15 cellular contexts compared by ENCODE assay signal in the genomic region with DNA sequence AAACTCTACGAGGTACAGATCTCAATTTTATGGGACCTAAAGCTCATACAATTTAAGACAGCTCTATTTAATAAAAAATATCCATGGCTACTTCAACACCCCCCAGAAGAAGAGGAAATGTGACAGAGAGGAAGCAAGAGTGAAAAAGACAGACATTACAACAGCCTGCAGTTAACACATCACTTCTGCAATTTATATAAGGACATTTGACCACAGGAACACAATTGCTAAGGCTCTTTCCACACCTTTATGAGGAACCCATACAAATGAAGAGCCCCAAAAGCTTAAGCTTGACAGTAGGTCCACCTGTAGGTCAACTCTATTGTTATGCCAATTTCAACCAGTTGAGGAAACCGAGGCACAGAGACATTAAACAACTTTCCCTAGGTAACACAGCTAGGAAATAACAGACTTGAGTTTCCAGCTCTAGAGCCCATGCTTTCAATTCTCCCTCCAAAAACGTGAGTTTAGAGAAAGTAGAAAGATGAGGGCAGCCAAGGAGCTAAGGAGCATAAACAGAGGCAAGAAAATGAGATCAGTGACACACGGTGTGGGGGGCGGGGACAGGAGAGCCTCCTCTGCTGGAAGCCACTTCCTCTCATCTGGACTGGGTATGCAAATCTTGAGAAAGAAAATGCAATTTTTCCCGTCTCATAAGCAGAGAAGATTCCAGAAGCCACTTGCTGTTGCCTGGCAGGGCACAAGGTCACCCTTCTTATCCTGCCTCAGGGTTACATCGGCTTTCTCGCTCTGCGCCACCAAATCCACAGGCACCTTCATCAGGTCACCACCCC. TPM values are rescaled to one million over a fixed set of nuclear protein-coding genes. Genes with fewer than 3 reads are reported as not detected.
DNase-seq lines count a peak whose midpoint lies in the region; ATAC-seq and TF ChIP-seq lines count a peak whose summit lies in the region.
"Had no signal": no experiment of that assay in that cellular context is flagged by ENCODE, and none has a peak within 500 bp of the region (broad histone marks: within the 10 kb centered on the region; RNA-seq: fewer than 3 reads in every experiment).

No MANE protein-coding gene starts in this region.

- H3K27me3 ChIP-seq in tibial nerve (no peaks in the 10 kb centered on the region), prostate gland (replicated peaks; ENCODE audit: insufficient read depth) (no peaks in the 10 kb centered on the region), gastroesophageal sphincter (no peaks in the 10 kb centered on the region)

- TF ChIP-seq CTCF in tibial nerve (IDR thresholded peaks at IDR 0.05): no peak
- TF ChIP-seq CTCF in prostate gland (IDR thresholded peaks at IDR 0.05): no peak
- no peak for TF ChIP-seq CTCF in gastroesophageal sphincter (IDR thresholded peaks at IDR 0.05)

- H3K27ac ChIP-seq in tibial nerve: peak overlapping the region in 3 of 4 donors; percentile 26 to 60 (median 45)
- no peak overlapping the region for H3K27ac ChIP-seq in prostate gland
- H3K27ac ChIP-seq in gastroesophageal sphincter: no peak overlapping the region

- no peak overlapping the region for H3K27ac Mint-ChIP-seq in activated CD4-positive, alpha-beta memory T cell treated with anti-CD3 and anti-CD28 coated beads for 36 hours
- H3K27ac Mint-ChIP-seq: brain had no signal

- peak in 1 of 2 donors; percentile 55 for TF ChIP-seq EP300 in tibial nerve (IDR thresholded peaks at IDR 0.05)
- TF ChIP-seq EP300 in gastroesophageal sphincter (IDR thresholded peaks at IDR 0.05): no peak

- H3K4me1 ChIP-seq in tibial nerve (peaks cover 0 to 14% (median 5%) of the 10 kb centered on the region in 4 donors), prostate gland (replicated peaks) (no peaks in the 10 kb centered on the region), gastroesophageal sphincter (peaks cover 0 to 7% (median 0%) of the 10 kb centered on the region in 3 donors)

- no peak overlapping the region for H3K4me3 ChIP-seq in tibial nerve
- H3K4me3 ChIP-seq in prostate gland: no peak overlapping the region
- no peak overlapping the region for H3K4me3 ChIP-seq in gastroesophageal sphincter

- peak; percentile 4 for ATAC-seq in left ventricle myocardium superior
- peak; percentile 21 for ATAC-seq in HG03442 (IDR thresholded peaks at IDR 0.05; ENCODE audit: unreplicated experiment)
- ATAC-seq in GM21737 (IDR thresholded peaks at IDR 0.05; ENCODE audit: unreplicated experiment): no peak
- no peak for ATAC-seq in gastroesophageal sphincter
- ATAC-seq: activated CD4-positive, CD25-positive, alpha-beta regulatory T cell treated with anti-CD3 and anti-CD28 coated beads, Interleukin-2, amount 50 U/mL, for 24 hours; left colon had no signal

- CTCF ChIA-PET in activated CD4-positive, alpha-beta memory T cell treated with anti-CD3 and anti-CD28 coated beads for 36 hours (lab: Charles Lee): interaction anchor here (1.8 kb wide), 1 partner anchor 14 kb away, joined by 8 read pairs; no protein-coding TSS in a partner anchor

- no peak overlapping the region for H3K4me3 Mint-ChIP-seq in activated CD4-positive, alpha-beta memory T cell treated with anti-CD3 and anti-CD28 coated beads for 36 hours
- H3K4me3 Mint-ChIP-seq: brain had no signal

- peaks cover 0 to 3% (median 0%) of the 10 kb centered on the region in 4 donors for H3K9me3 ChIP-seq in tibial nerve
- H3K9me3 ChIP-seq in prostate gland: no peaks in the 10 kb centered on the region
- H3K9me3 ChIP-seq in gastroesophageal sphincter: no peaks in the 10 kb centered on the region

- H3K36me3 Mint-ChIP-seq in activated CD4-positive, alpha-beta memory T cell treated with anti-CD3 and anti-CD28 coated beads for 36 hours: no peaks in the 10 kb centered on the region
- H3K36me3 Mint-ChIP-seq: brain had no signal

- intact Hi-C loops in left ventricle myocardium superior (cut with micrococcal nuclease): no loop called here
- intact Hi-C loops in cardiac septum (cut with DNase I): no loop called here
- intact Hi-C loops in activated CD4-positive, alpha-beta memory T cell treated with anti-CD3 and anti-CD28 coated beads for 36 hours (cut with micrococcal nuclease): no loop called here
- intact Hi-C loops in prostate gland (cut with DNase I): no loop called here

- no peaks in the 10 kb centered on the region for H3K27me3 Mint-ChIP-seq in activated CD4-positive, alpha-beta memory T cell treated with anti-CD3 and anti-CD28 coated beads for 36 hours

- TF ChIP-seq POLR2A in tibial nerve (IDR thresholded peaks at IDR 0.05) (no peak), prostate gland (IDR thresholded peaks at IDR 0.05) (no peak), gastroesophageal sphincter (IDR thresholded peaks at IDR 0.05) (no peak)

- 60 to 67% methylated on average over 9 of the region's 9 CpGs for WGBS in tibial nerve, 2 donors
- 62% methylated on average over 9 of the region's 9 CpGs for WGBS in prostate gland
- 55 to 61% methylated on average over 7 to 8 of the region's 9 CpGs for WGBS in gastroesophageal sphincter (ENCODE audit: low coverage in 1 of 2), 2 donors

- peaks cover 33% of the 10 kb centered on the region for H3K4me1 Mint-ChIP-seq in activated CD4-positive, alpha-beta memory T cell treated with anti-CD3 and anti-CD28 coated beads for 36 hours (ENCODE audit: low read depth)
- H3K4me1 Mint-ChIP-seq: brain had no signal

- H3K36me3 ChIP-seq in tibial nerve: no peaks in the 10 kb centered on the region
- no peaks in the 10 kb centered on the region for H3K36me3 ChIP-seq in prostate gland
- no peaks in the 10 kb centered on the region for H3K36me3 ChIP-seq in gastroesophageal sphincter

- DNase-seq in left ventricle myocardium superior (no peak), cardiac septum (ENCODE audit: low spot score) (no peak), tibial nerve (ENCODE audit: low spot score in 2 of 2) (no peak), prostate gland (ENCODE audit: low spot score) (no peak)
- DNase-seq in activated CD4-positive, alpha-beta memory T cell treated with anti-CD3 and anti-CD28 coated beads for 36 hours: peak; percentile 59
- DNase-seq: NK-92 treated with Interleukin-12 subunit alpha and Interleukin-12 subunit beta, amount 100 ng/mL, for 24 hours; stimulated activated naive CD4-positive, alpha-beta T cell had no signal

- POLR2A ChIA-PET in activated CD4-positive, alpha-beta memory T cell treated with anti-CD3 and anti-CD28 coated beads for 36 hours (lab: Charles Lee): no interaction called here

- no peaks in the 10 kb centered on the region for H3K9me3 Mint-ChIP-seq in activated CD4-positive, alpha-beta memory T cell treated with anti-CD3 and anti-CD28 coated beads for 36 hours

RNA-seq across cellular contexts. Expression of a gene that starts 5.8 kb away (rescaled TPM):
- total RNA-seq in left ventricle myocardium superior: not detected
- total RNA-seq in cardiac septum: not detected
- not detected for total RNA-seq in activated CD4-positive, alpha-beta memory T cell treated with anti-CD3 and anti-CD28 coated beads for 36 hours
- not detected for total RNA-seq in tibial nerve
- total RNA-seq in prostate gland: not detected
- total RNA-seq in gastroesophageal sphincter: not detected
- total RNA-seq: left colon, LHCN-M2, skeletal muscle tissue had no signal

Comparison
In these comparisons a context has a peak if more than half of its experiments do, and no peak if none do; other contexts are left out.
1. ATAC-seq: peak in left ventricle myocardium superior (single experiment) and HG03442 (single experiment); none in GM21737 (single experiment) and gastroesophageal sphincter (single experiment).
2. H3K27ac ChIP-seq: peak in tibial nerve (3 of 4); none in prostate gland (0 of 2) and gastroesophageal sphincter (0 of 4).